ENCODE assay signal across 14 cellular contexts in genomic region chr21:44837537-44837936, GRCh38.
"Had no signal": no experiment of that assay in that cellular context is flagged by ENCODE, and none has a peak within 500 bp of the region (broad histone marks: within the 10 kb centered on the region; RNA-seq: fewer than 3 reads in every experiment).

No MANE protein-coding gene starts in this region.

- H3K36me3 ChIP-seq: ovary, right lobe of liver, tibial artery, vagina had no signal

- DNase-seq: activated CD4-positive, CD25-positive, alpha-beta regulatory T cell treated with anti-CD3 and anti-CD28 coated beads, Interleukin-2, amount 50 U/mL, for 72 hours; activated naive CD4-positive, alpha-beta T cell treated with anti-CD3 and anti-CD28 coated beads for 36 hours; activated naive CD8-positive, alpha-beta T cell treated with anti-CD3 and anti-CD28 coated beads, Interleukin-2, amount 50 U/mL, for 24 hours; cortex of kidney; effector CD8-positive, alpha-beta T cell; foreskin melanocyte; stimulated activated CD4-positive, alpha-beta T cell treated with anti-CD3 and anti-CD28 coated beads, Interleukin-2, amount 100 ng/mL, for 24 hours; stimulated activated naive B cell treated with anti-CD40 and anti-IgM and Interleukin-4, amounts not matched to agents 10 μg/mL and 1 μg/mL and 100 μg/mL, for 72 hours had no signal

- H3K27me3 ChIP-seq: ovary, right lobe of liver, vagina had no signal

- H3K4me1 ChIP-seq: right lobe of liver had no signal

- H3K27ac Mint-ChIP-seq: activated naive CD4-positive, alpha-beta T cell treated with anti-CD3 and anti-CD28 coated beads for 36 hours; activated naive CD8-positive, alpha-beta T cell treated with anti-CD3 and anti-CD28 coated beads, Interleukin-2, amount 50 U/mL, for 24 hours; activated T-helper 1 cell treated with anti-CD3 and anti-CD28 coated beads, Interleukin-12 subunit alpha, Interleukin-12 subunit beta, Interleukin-2, Interleukin-4 antibody, amounts not matched to agents 30 ng/mL and 10 ng/mL and 1 ng/mL, durations not matched to agents 14 hours and 24 hours and 36 hours; mesothelial cell of epicardium; stimulated activated naive B cell treated with anti-CD40 and anti-IgM and Interleukin-4, amounts not matched to agents 10 μg/mL and 1 μg/mL and 100 μg/mL, for 72 hours had no signal

- H3K36me3 Mint-ChIP-seq: mesothelial cell of epicardium; stimulated activated naive B cell treated with anti-CD40 and anti-IgM and Interleukin-4, amounts not matched to agents 10 μg/mL and 1 μg/mL and 100 μg/mL, for 72 hours had no signal

- H3K27ac ChIP-seq: ovary, right lobe of liver, tibial artery, vagina had no signal

- H3K9me3 ChIP-seq: ovary, right lobe of liver, tibial artery, vagina had no signal

- H3K4me3 ChIP-seq: ovary, right lobe of liver, tibial artery, vagina had no signal

- H3K9me3 Mint-ChIP-seq: activated naive CD4-positive, alpha-beta T cell treated with anti-CD3 and anti-CD28 coated beads for 36 hours; activated naive CD8-positive, alpha-beta T cell treated with anti-CD3 and anti-CD28 coated beads, Interleukin-2, amount 50 U/mL, for 24 hours; activated T-helper 1 cell treated with anti-CD3 and anti-CD28 coated beads, Interleukin-12 subunit alpha, Interleukin-12 subunit beta, Interleukin-2, Interleukin-4 antibody, amounts not matched to agents 30 ng/mL and 10 ng/mL and 1 ng/mL, durations not matched to agents 14 hours and 24 hours and 36 hours; mesothelial cell of epicardium; stimulated activated naive B cell treated with anti-CD40 and anti-IgM and Interleukin-4, amounts not matched to agents 10 μg/mL and 1 μg/mL and 100 μg/mL, for 72 hours had no signal

- H3K4me1 Mint-ChIP-seq: activated naive CD8-positive, alpha-beta T cell treated with anti-CD3 and anti-CD28 coated beads, Interleukin-2, amount 50 U/mL, for 24 hours had no signal

- H3K4me3 Mint-ChIP-seq: activated naive CD4-positive, alpha-beta T cell treated with anti-CD3 and anti-CD28 coated beads for 36 hours; activated naive CD8-positive, alpha-beta T cell treated with anti-CD3 and anti-CD28 coated beads, Interleukin-2, amount 50 U/mL, for 24 hours; activated T-helper 1 cell treated with anti-CD3 and anti-CD28 coated beads, Interleukin-12 subunit alpha, Interleukin-12 subunit beta, Interleukin-2, Interleukin-4 antibody, amounts not matched to agents 30 ng/mL and 10 ng/mL and 1 ng/mL, durations not matched to agents 14 hours and 24 hours and 36 hours; mesothelial cell of epicardium; stimulated activated naive B cell treated with anti-CD40 and anti-IgM and Interleukin-4, amounts not matched to agents 10 μg/mL and 1 μg/mL and 100 μg/mL, for 72 hours had no signal

- ATAC-seq: activated naive CD8-positive, alpha-beta T cell treated with anti-CD3 and anti-CD28 coated beads, Interleukin-2, amount 50 U/mL, for 24 hours had no signal

- H3K27me3 Mint-ChIP-seq: activated naive CD8-positive, alpha-beta T cell treated with anti-CD3 and anti-CD28 coated beads, Interleukin-2, amount 50 U/mL, for 24 hours had no signal
